In the genomic region with DNA sequence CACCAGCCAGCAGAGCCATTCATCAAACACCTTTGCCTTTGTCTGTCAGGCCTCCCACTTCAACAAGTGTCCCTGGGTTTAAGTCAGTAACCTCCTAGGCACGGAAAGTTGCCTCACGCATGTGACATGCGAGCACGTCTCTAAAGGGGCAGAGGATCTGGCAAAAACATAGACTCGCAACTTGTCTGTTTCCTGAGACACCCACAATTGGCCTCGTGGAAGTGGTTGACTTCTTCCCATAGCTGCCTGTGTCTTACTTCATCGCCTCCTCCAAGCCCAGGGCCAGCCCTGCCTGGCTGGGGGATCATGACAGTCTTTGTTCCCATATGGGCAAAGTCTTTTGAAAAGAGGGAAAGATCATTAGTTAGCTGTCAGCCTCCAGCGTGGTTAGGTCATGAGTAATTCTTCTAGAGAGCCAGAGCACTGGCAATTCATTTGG, we compare ENCODE assay signal across 8 cellular contexts. TPM values are rescaled to one million over a fixed set of nuclear protein-coding genes. Genes with fewer than 3 reads are reported as not detected.
DNase-seq lines count a peak whose midpoint lies in the region; ATAC-seq and TF ChIP-seq lines count a peak whose summit lies in the region.

No MANE protein-coding gene starts in this region.

- ATAC-seq in RWPE2 (ENCODE audit: low read depth) = no peak
- ATAC-seq in gastroesophageal sphincter = peak; percentile 64
- ATAC-seq in psoas muscle = peak in 3 of 4 donors; percentile 3 to 13 (median 5)

- no peaks in the 10 kb centered on the region for H3K36me3 ChIP-seq in RWPE2 (ENCODE audit: low read depth)
- no peaks in the 10 kb centered on the region for H3K36me3 ChIP-seq in gastroesophageal sphincter
- H3K36me3 ChIP-seq in psoas muscle (ENCODE audit: insufficient read depth in 1 of 2, low read depth in 1 of 2) = no peaks in the 10 kb centered on the region
- H3K36me3 ChIP-seq in MG63 = no peaks in the 10 kb centered on the region

- TF ChIP-seq CTCF in C4-2B (conservative IDR thresholded peaks at IDR 0.05) = no peak
- no peak for TF ChIP-seq CTCF in RWPE2 (IDR thresholded peaks at IDR 0.05; ENCODE audit: poor library complexity, severe bottlenecking)
- no peak for TF ChIP-seq CTCF in gastroesophageal sphincter (IDR thresholded peaks at IDR 0.05)
- TF ChIP-seq CTCF in psoas muscle (IDR thresholded peaks at IDR 0.05) = no peak

- no peaks in the 10 kb centered on the region for H3K27me3 ChIP-seq in RWPE2 (ENCODE audit: insufficient read depth, poor library complexity, severe bottlenecking)
- H3K27me3 ChIP-seq in gastroesophageal sphincter = no peaks in the 10 kb centered on the region
- H3K27me3 ChIP-seq in psoas muscle (ENCODE audit: insufficient read depth in 3 of 3, low read length in 2 of 3) = no peaks in the 10 kb centered on the region
- H3K27me3 ChIP-seq in MG63 = no peaks in the 10 kb centered on the region

- TF ChIP-seq EP300 in gastroesophageal sphincter (IDR thresholded peaks at IDR 0.05) = no peak

- no peak for DNase-seq in RWPE2 (ENCODE audit: low spot score)
- peak in 1 of 2 donors; percentile 69 for DNase-seq in psoas muscle
- no peak for DNase-seq in NCI-H1694 (lab: John Stamatoyannopoulos, UW)
- no peak for DNase-seq in MG63
- DNase-seq in NCI-H2227 treated with DMSO at 0.1 percent for 48 hours (lab: John Stamatoyannopoulos, UW) = no peak
- no peak for DNase-seq in cerebellar cortex (ENCODE audit: low spot score)

- no peaks in the 10 kb centered on the region for H3K9me3 ChIP-seq in RWPE2 (ENCODE audit: severe bottlenecking)
- H3K9me3 ChIP-seq in gastroesophageal sphincter = no peaks in the 10 kb centered on the region
- H3K9me3 ChIP-seq in psoas muscle = no peaks in the 10 kb centered on the region
- H3K9me3 ChIP-seq in MG63 = no peaks in the 10 kb centered on the region

- WGBS in gastroesophageal sphincter (ENCODE audit: low coverage in 1 of 2), 2 donors = 65 to 67% methylated on average over 2 of the region's 8 CpGs
- WGBS in psoas muscle, 3 donors = 66 to 84% (median 81%) methylated on average over 8 of the region's 8 CpGs

- no peak overlapping the region for H3K4me3 ChIP-seq in RWPE2 (ENCODE audit: severe bottlenecking)
- H3K4me3 ChIP-seq in gastroesophageal sphincter = no peak overlapping the region
- no peak overlapping the region for H3K4me3 ChIP-seq in psoas muscle
- H3K4me3 ChIP-seq in MG63 = no peak overlapping the region

- H3K27ac ChIP-seq in C4-2B = peak overlapping the region; percentile 74
- peak overlapping the region; percentile 97 for H3K27ac ChIP-seq in RWPE2 (ENCODE audit: poor library complexity, severe bottlenecking)
- peak overlapping the region; percentile 83 to 95 (median 88) for H3K27ac ChIP-seq in gastroesophageal sphincter
- peak overlapping the region; percentile 87 for H3K27ac ChIP-seq in psoas muscle

- no peak for TF ChIP-seq POLR2A in gastroesophageal sphincter (IDR thresholded peaks at IDR 0.05)

- H3K4me1 ChIP-seq in RWPE2 (ENCODE audit: insufficient read depth, poor library complexity, severe bottlenecking) (peaks cover 46% of the 10 kb centered on the region), gastroesophageal sphincter (peaks cover 5 to 50% (median 16%) of the 10 kb centered on the region in 3 donors), psoas muscle (peaks cover 63% of the 10 kb centered on the region)

- intact Hi-C loops in psoas muscle (cut with DNase I) = loop anchor here (2.0 to 10.0 kb wide), 6 partner anchors 101 to 747 kb away; a partner anchor contains a TSS

RNA-seq across cellular contexts. Expression of a gene that starts 35.5 kb away (rescaled TPM):
- total RNA-seq in gastroesophageal sphincter (10 to 100 TPM; 20.2 to 65.3 (median 41.3) TPM), psoas muscle (100 to 1,000 TPM; 131 to 888 (median 651) TPM)
- polyA plus RNA-seq in psoas muscle = 1,000 to 10,000 TPM; 1,121 to 3,024 (median 1,342) TPM
- 87.3 and 120 TPM in 2 replicates for total RNA-seq in MG63 (2014; rRNA removed; shearing (Covaris generic); ENCODE audit: low replicate concordance)
